1 cellular context compared by ENCODE assay signal in the genomic region with DNA sequence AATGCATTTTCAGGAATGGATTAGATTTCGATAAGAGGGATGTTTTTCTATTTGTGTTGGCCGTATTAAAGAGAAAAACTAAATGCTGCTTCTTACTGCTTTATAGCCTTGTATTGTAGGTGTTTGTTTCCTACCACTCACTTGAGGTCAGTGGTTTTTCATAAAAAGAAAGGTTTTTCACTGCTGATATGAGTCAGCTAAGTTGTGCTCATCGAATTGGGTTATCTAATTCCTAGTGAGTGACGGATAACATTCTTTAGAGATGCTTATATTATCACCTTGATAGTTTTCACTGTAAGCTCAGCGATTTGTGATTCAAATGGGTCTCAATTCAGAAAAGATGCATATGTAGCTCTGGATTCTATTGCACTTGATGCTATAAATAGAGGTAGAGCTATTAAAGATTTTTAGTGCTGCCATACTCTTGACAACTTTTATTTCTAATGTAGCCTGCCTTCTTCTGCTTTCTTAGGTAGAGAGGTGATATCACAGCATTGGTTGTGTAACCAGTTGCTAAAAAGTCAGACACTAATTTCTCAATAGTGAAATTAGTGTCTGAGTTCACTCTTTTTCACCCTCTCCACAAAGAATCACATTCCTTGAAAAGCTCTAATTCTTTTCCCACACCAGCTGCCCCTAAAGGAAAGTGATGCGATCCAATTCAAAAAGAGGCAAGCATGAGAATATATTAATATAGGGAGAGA.
TF ChIP-seq lines count a peak whose summit lies in the region.

No MANE protein-coding gene starts in this region.

TF ChIP-seq in IMR-90, 13 proteins besides CTCF, POLR2A, EP300 and RAD21 (continued from another document):
- TF ChIP-seq, protein P1, sequence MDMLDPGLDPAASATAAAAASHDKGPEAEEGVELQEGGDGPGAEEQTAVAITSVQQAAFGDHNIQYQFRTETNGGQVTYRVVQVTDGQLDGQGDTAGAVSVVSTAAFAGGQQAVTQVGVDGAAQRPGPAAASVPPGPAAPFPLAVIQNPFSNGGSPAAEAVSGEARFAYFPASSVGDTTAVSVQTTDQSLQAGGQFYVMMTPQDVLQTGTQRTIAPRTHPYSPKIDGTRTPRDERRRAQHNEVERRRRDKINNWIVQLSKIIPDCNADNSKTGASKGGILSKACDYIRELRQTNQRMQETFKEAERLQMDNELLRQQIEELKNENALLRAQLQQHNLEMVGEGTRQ (IDR thresholded peaks at IDR 0.05; ENCODE audit: low read depth, low read length) = no peak
- TF ChIP-seq CEBPB (IDR thresholded peaks at IDR 0.05; ENCODE audit: low read depth, low read length) = no peak
- no peak for TF ChIP-seq MXI1 (IDR thresholded peaks at IDR 0.05; ENCODE audit: borderline replicate concordance, low read depth, low read length)
TF ChIP-seq in IMR-90: peak in this region for 0.
